ENCODE assay signal across 9 cellular contexts in the genomic region with DNA sequence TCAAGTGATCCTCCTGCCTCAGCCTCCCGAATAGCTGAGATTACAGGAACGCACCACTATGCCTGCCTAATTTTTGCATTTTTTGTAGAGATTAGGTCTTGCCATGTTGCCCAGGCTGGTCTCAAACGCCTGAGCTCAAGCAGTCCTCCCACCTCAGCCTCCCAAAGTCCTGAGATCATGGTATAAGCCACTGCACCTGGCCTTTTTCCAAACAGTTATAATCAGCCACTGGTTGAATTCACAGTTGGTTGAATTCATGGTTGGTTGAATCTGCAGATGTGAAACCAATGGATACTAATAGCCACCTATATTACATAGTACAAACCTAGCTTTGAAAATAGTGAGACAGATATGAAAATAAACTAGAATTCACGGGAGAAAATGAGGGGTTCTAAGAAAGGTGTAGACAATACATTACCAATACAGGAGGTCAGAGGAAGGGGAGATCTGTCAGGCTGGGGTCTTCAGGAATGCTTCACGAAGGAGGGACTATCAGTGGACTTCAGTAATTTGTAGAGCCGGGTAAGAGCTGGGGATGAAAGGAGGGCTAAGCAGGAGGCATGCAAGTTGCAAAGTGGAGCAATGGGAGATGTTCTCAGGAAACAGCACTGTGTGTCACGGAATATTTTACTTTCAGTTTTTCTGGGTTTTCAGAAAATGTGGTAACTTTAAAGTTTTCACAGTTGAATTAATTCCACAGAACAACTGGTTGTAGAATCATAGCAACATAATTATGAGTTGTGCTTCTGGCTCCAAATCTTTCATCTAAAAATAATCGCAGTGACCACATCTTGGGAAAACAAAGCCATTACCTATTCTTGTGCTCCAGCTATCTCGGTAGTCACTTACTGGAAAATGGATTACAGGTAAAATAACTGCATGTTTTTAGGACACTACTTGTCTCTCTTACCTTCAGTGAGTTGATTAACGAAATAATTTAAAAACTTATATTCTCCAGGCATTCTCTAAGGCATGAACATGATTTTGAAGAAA. TPM values are rescaled to one million over a fixed set of nuclear protein-coding genes. Genes with fewer than 3 reads are reported as not detected.
A peak's percentile ranks its signal among the peaks of the same experiment; 100 is the strongest.
DNase-seq lines count a peak whose midpoint lies in the region; ATAC-seq and TF ChIP-seq lines count a peak whose summit lies in the region.
"Had no signal": no experiment of that assay in that cellular context is flagged by ENCODE, and none has a peak within 500 bp of the region (broad histone marks: within the 10 kb centered on the region; RNA-seq: fewer than 3 reads in every experiment).

No MANE protein-coding gene starts in this region.

- H2AFZ ChIP-seq in PC-9 = no peak overlapping the region

- no peaks in the 10 kb centered on the region for H3K27me3 ChIP-seq in PC-9 (ENCODE audit: insufficient read depth, low read depth)

- TF ChIP-seq CTCF in fibroblast of villous mesenchyme (IDR thresholded peaks at IDR 0.05; ENCODE audit: insufficient read depth, low read depth, low read length) = no peak
- TF ChIP-seq CTCF in PC-9 (conservative IDR thresholded peaks at IDR 0.05) = no peak

- ATAC-seq in GM21381 (IDR thresholded peaks at IDR 0.05; ENCODE audit: unreplicated experiment) (no peak), HG02981 (IDR thresholded peaks at IDR 0.05; ENCODE audit: unreplicated experiment) (no peak)

- H3K79me2 ChIP-seq in PC-9 (ENCODE audit: low read depth) = 0 out of 2 replicates have a peak, but pooled peaks cover 6% of the 10 kb centered on the region

- CTCF ChIA-PET in PC-9 (lab: Charles Lee) = no interaction called here

- no TSS peak for BruUV-seq in PC-9 (replicated peaks; lab: Mats Ljungman, UMichigan)

- no peak overlapping the region for H3K4me2 ChIP-seq in PC-9

- no peaks in the 10 kb centered on the region for H4K20me1 ChIP-seq in PC-9 (ENCODE audit: insufficient read depth)

- intact Hi-C loops in PC-9 (cut with micrococcal nuclease; ENCODE audit: unreplicated experiment) = no loop called here

- H3K4me1 ChIP-seq in PC-9 (replicated peaks; ENCODE audit: insufficient read depth) = peaks cover 13% of the 10 kb centered on the region

- no peaks in the 10 kb centered on the region for H3K9me3 ChIP-seq in PC-9 (ENCODE audit: insufficient read depth, low read depth)

- H3K36me3 ChIP-seq in PC-9 (ENCODE audit: low read depth) = peaks cover 4% of the 10 kb centered on the region; the same call in 1 of the 2 replicates

- peak; percentile 26 for DNase-seq in stimulated activated CD4-positive, alpha-beta T cell treated with anti-CD3 and anti-CD28 coated beads, Interleukin-4, amount 100 ng/mL, for 24 hours
- DNase-seq in stimulated activated CD4-positive, alpha-beta T cell treated with anti-CD3 and anti-CD28 coated beads, Interleukin-2, amount 100 ng/mL, for 48 hours = no peak
- DNase-seq in NCI-H69 (lab: John Stamatoyannopoulos, UW) (peak; percentile 59), fibroblast of villous mesenchyme (ENCODE audit: low read depth) (no peak), PC-9 (no peak), HuH-7 (ENCODE audit: low spot score) (no peak)
- DNase-seq: NCI-H1105 had no signal

- no peaks in the 10 kb centered on the region for H3K9me2 ChIP-seq in PC-9 (ENCODE audit: insufficient read depth)

- peaks cover 10% of the 10 kb centered on the region for H3F3A ChIP-seq in PC-9 (ENCODE audit: insufficient read depth, low read depth)

- no peak overlapping the region for H3K27ac ChIP-seq in PC-9

- H3K4me3 ChIP-seq in fibroblast of villous mesenchyme (ENCODE audit: low read depth, low read length) (peak overlapping the region; percentile 46), PC-9 (no peak overlapping the region)

- POLR2A ChIA-PET in PC-9 (lab: Charles Lee; ENCODE audit: unreplicated experiment) = no interaction called here

RNA-seq across cellular contexts. Expression of gene CEP85L, which starts 12.9 kb away (rescaled TPM):
- total RNA-seq in fibroblast of villous mesenchyme (13.2 and 16.4 TPM in 2 replicates), PC-9 (2021) (3.0 TPM in 2 replicates)

Comparison
In these comparisons a context has a peak if more than half of its experiments do, and no peak if none do; other contexts are left out.
1. DNase-seq: peak in stimulated activated CD4-positive, alpha-beta T cell treated with anti-CD3 and anti-CD28 coated beads, Interleukin-4, amount 100 ng/mL, for 24 hours (single experiment) and NCI-H69 (single experiment); none in stimulated activated CD4-positive, alpha-beta T cell treated with anti-CD3 and anti-CD28 coated beads, Interleukin-2, amount 100 ng/mL, for 48 hours (0 of 2), fibroblast of villous mesenchyme (single experiment), PC-9 (0 of 2) and HuH-7 (single experiment).